33 cellular contexts compared by ENCODE assay signal in genomic region chr12:128848371-128848770, GRCh38. TPM values are rescaled to one million over a fixed set of nuclear protein-coding genes. Genes with fewer than 3 reads are reported as not detected.
"Had no signal": no experiment of that assay in that cellular context is flagged by ENCODE, and none has a peak within 500 bp of the region (broad histone marks: within the 10 kb centered on the region; RNA-seq: fewer than 3 reads in every experiment).

No MANE protein-coding gene starts in this region.

- ATAC-seq: activated CD8-positive, alpha-beta T cell treated with anti-CD3 and anti-CD28 coated beads for 36 hours; activated naive CD4-positive, alpha-beta T cell treated with anti-CD3 and anti-CD28 coated beads, Interleukin-2, amount 50 U/mL, for 72 hours; activated T-cell treated with anti-CD3 and anti-CD28 coated beads, Interleukin-2, amount 50 U/mL, for 4 hours; activated T-cell treated with anti-CD3 and anti-CD28 coated beads, Interleukin-2, amount 50 U/mL, for 72 hours; activated T-helper 17 cell treated with anti-CD3 and anti-CD28 coated beads, Interleukin-2, amount 50 U/mL, for 72 hours; body of pancreas; T-cell had no signal

- H3K27me3 ChIP-seq: body of pancreas had no signal

- H3K4me3 ChIP-seq: adrenal gland, body of pancreas, breast epithelium had no signal

- H3K36me3 ChIP-seq: adrenal gland, brain microvascular endothelial cell, breast epithelium had no signal

- H3K9me3 ChIP-seq: adrenal gland, body of pancreas, breast epithelium had no signal

- H3K4me1 ChIP-seq: adrenal gland, body of pancreas, breast epithelium had no signal

- FAIRE-seq: astrocyte, TTC549 had no signal

- H3K27ac ChIP-seq: adrenal gland, body of pancreas, brain microvascular endothelial cell, breast epithelium, VCaP had no signal

- DNase-seq: activated B cell treated with CpG ODN at 0.5 μM for 24 hours; activated CD4-positive, alpha-beta memory T cell treated with anti-CD3 and anti-CD28 coated beads for 36 hours; activated CD4-positive, alpha-beta T cell treated with anti-CD3 and anti-CD28 coated beads for 4 hours; activated CD4-positive, alpha-beta T cell treated with anti-CD3 and anti-CD28 coated beads, Interleukin-2, amount 10 ng/mL, durations not matched to agents 24 days and 14 days; activated CD4-positive, alpha-beta T cell treated with anti-CD3 and anti-CD28 coated beads, Interleukin-2, amount 50 U/mL, for 1 hour; activated CD4-positive, alpha-beta T cell treated with anti-CD3 and anti-CD28 coated beads, Interleukin-2, amount 50 U/mL, for 4 hours; activated CD4-positive, CD25-positive, alpha-beta regulatory T cell treated with anti-CD3 and anti-CD28 coated beads, Interleukin-2, amount 50 U/mL, for 72 hours; activated CD8-positive, alpha-beta memory T cell treated with anti-CD3 and anti-CD28 coated beads, Interleukin-2, amount 50 U/mL, for 4 hours; activated CD8-positive, alpha-beta T cell treated with anti-CD3 and anti-CD28 coated beads for 36 hours; activated gamma-delta T cell treated with Interleukin-2 at 50 U/mL for 16 hours; activated naive CD4-positive, alpha-beta T cell; activated naive CD4-positive, alpha-beta T cell treated with anti-CD3 and anti-CD28 coated beads for 36 hours; activated naive CD4-positive, alpha-beta T cell treated with anti-CD3 and anti-CD28 coated beads, Interleukin-2, amount 50 U/mL, for 16 hours; activated naive CD8-positive, alpha-beta T cell treated with anti-CD3 and anti-CD28 coated beads for 36 hours; activated T-cell treated with anti-CD3 and anti-CD28 coated beads for 4 hours; activated T-cell treated with anti-CD3 and anti-CD28 coated beads, Interleukin-2, amount 50 U/mL, for 1 hour; activated T-cell treated with anti-CD3 and anti-CD28 coated beads, Interleukin-2, amount 50 U/mL, for 4 hours; activated T-cell treated with anti-CD3 and anti-CD28 coated beads, Interleukin-2, amount 50 U/mL, for 72 hours; adrenal gland; amniotic stem cell; aorta; body of pancreas; brain microvascular endothelial cell; central memory CD4-positive, alpha-beta T cell; T-cell; T-helper 2 cell; T-helper 9 cell had no signal

RNA-seq across cellular contexts. Expression of gene GLT1D1, which starts 4.9 kb away (rescaled TPM):
- total RNA-seq: activated B cell treated with CpG ODN at 0.5 μM for 24 hours; activated CD4-positive, alpha-beta memory T cell treated with anti-CD3 and anti-CD28 coated beads for 36 hours; activated naive CD4-positive, alpha-beta T cell treated with anti-CD3 and anti-CD28 coated beads for 36 hours; activated T-helper 17 cell treated with anti-CD3 and anti-CD28 coated beads, Interleukin-2, amount 50 U/mL, for 72 hours; body of pancreas had no signal
